8 cellular contexts compared by ENCODE assay signal in genomic region chr19:4267101-4267900, GRCh38. TPM values are rescaled to one million over a fixed set of nuclear protein-coding genes. Genes with fewer than 3 reads are reported as not detected.
A peak's percentile ranks its signal among the peaks of the same experiment; 100 is the strongest.
DNase-seq lines count a peak whose midpoint lies in the region; ATAC-seq and TF ChIP-seq lines count a peak whose summit lies in the region.

No MANE protein-coding gene starts in this region.

- H3K27ac ChIP-seq in C4-2B = peak overlapping the region; percentile 50
- H3K27ac ChIP-seq in cardiac muscle cell = no peak overlapping the region

- H3K27me3 ChIP-seq in cardiac muscle cell = no peaks in the 10 kb centered on the region

- no peaks in the 10 kb centered on the region for H3K36me3 ChIP-seq in cardiac muscle cell

- intact Hi-C loops in sciatic nerve (cut with DNase I) = loop anchor here (10.0 kb wide), 1 partner anchor 98 kb away; no protein-coding TSS in a partner anchor

- H3K4me3 ChIP-seq in cardiac muscle cell = no peak overlapping the region

- peak; percentile 91 for TF ChIP-seq CTCF in C4-2B (conservative IDR thresholded peaks at IDR 0.05)
- TF ChIP-seq CTCF in cardiac muscle cell (IDR thresholded peaks at IDR 0.05; ENCODE audit: low read depth, low read length) = peak; percentile 79

- H3K9me3 ChIP-seq in cardiac muscle cell (ENCODE audit: low read depth) = no peaks in the 10 kb centered on the region

- peak; percentile 73 for ATAC-seq in sciatic nerve
- no peak for ATAC-seq in GM19397 (IDR thresholded peaks at IDR 0.05; ENCODE audit: unreplicated experiment)

- H3K4me1 ChIP-seq in cardiac muscle cell (ENCODE audit: low read depth) = no peaks in the 10 kb centered on the region

- peak; percentile 45 for DNase-seq in HK-2 (ENCODE audit: unreplicated experiment)
- peak; percentile 65 for DNase-seq in SK-N-DZ (ENCODE audit: low spot score)
- peak; percentile 37 to 65 (median 52) for DNase-seq in activated naive CD4-positive, alpha-beta T cell (lab: John Stamatoyannopoulos, UW)
- peak; percentile 45 to 72 for DNase-seq in cardiac muscle cell (ENCODE audit: low read depth in 1 of 2, low spot score in 1 of 2)
- DNase-seq in sciatic nerve (ENCODE audit: low spot score) = peak; percentile 77
- no peak for DNase-seq in middle frontal gyrus (ENCODE audit: extremely low spot score, low spot score)

RNA-seq across cellular contexts. Expression of gene SHD, which starts 11.8 kb away (rescaled TPM):
- 210 and 265 TPM in 2 replicates for polyA plus RNA-seq in SK-N-DZ (2014; cell fraction: cytosol; rRNA removed)
- 520 and 595 TPM in 2 replicates for polyA plus RNA-seq in SK-N-DZ (2014; cell fraction: nucleus; rRNA removed)
- total RNA-seq in cardiac muscle cell (78.4 and 144 TPM in 2 replicates), sciatic nerve (not detected)
- 93.2 and 129 TPM in 2 replicates for polyA plus RNA-seq in cardiac muscle cell

RNA-seq across cellular contexts. Expression of gene YJU2, which starts 20.4 kb away (rescaled TPM):
- 24.5 and 25.6 TPM in 2 replicates for polyA plus RNA-seq in SK-N-DZ (2014; cell fraction: cytosol; rRNA removed)
- polyA plus RNA-seq in SK-N-DZ (2014; cell fraction: nucleus; rRNA removed) = 10.1 and 11.3 TPM in 2 replicates
- total RNA-seq in cardiac muscle cell (27.5 and 30.4 TPM in 2 replicates), sciatic nerve (17.3 TPM)
- 19.1 and 24.7 TPM in 2 replicates for polyA plus RNA-seq in cardiac muscle cell

RNA-seq across cellular contexts. Expression of gene TMIGD2, which starts 34.9 kb away (rescaled TPM):
- polyA plus RNA-seq in SK-N-DZ (2014; cell fraction: cytosol; rRNA removed) = 11.5 and 13.9 TPM in 2 replicates
- 0.60 and 3.6 TPM in 2 replicates for polyA plus RNA-seq in SK-N-DZ (2014; cell fraction: nucleus; rRNA removed)
- 0.92 and 2.5 TPM in 2 replicates for total RNA-seq in cardiac muscle cell
- 0.84 and 2.9 TPM in 2 replicates for polyA plus RNA-seq in cardiac muscle cell
- total RNA-seq in sciatic nerve = 0.85 TPM

RNA-seq across cellular contexts. Expression of gene FSD1, which starts 37.1 kb away (rescaled TPM):
- polyA plus RNA-seq in SK-N-DZ (2014; cell fraction: cytosol; rRNA removed) = 127 and 150 TPM in 2 replicates
- 340 and 346 TPM in 2 replicates for polyA plus RNA-seq in SK-N-DZ (2014; cell fraction: nucleus; rRNA removed)
- total RNA-seq in cardiac muscle cell = 16.3 and 24.7 TPM in 2 replicates
- polyA plus RNA-seq in cardiac muscle cell = 18.5 and 23.2 TPM in 2 replicates
- 0.31 TPM for total RNA-seq in sciatic nerve

RNA-seq across cellular contexts. Expression of gene EBI3, which starts 38.0 kb away (rescaled TPM):
- not detected in 2 replicates for polyA plus RNA-seq in SK-N-DZ (2014; cell fraction: cytosol; rRNA removed)
- polyA plus RNA-seq in SK-N-DZ (2014; cell fraction: nucleus; rRNA removed) = not detected in 2 replicates
- not detected in 2 replicates for total RNA-seq in cardiac muscle cell
- polyA plus RNA-seq in cardiac muscle cell = 0.44 TPM in 1 of 2 replicates, not detected in the other
- total RNA-seq in sciatic nerve = 3.0 TPM

Comparison
In these comparisons a context has a peak if more than half of its experiments do, and no peak if none do; other contexts are left out.
1. RNA of gene SHD, which starts 11.8 kb away (total RNA-seq): 78.4 to 144 TPM in cardiac muscle cell; not detected in sciatic nerve (single experiment); every median in the first group is over 10 times any median in the second.